19 cellular contexts compared by ENCODE assay signal in genomic region chr22:32693102-32693501, GRCh38.
"Had no signal": no experiment of that assay in that cellular context is flagged by ENCODE, and none has a peak within 500 bp of the region (broad histone marks: within the 10 kb centered on the region; RNA-seq: fewer than 3 reads in every experiment).

No MANE protein-coding gene starts in this region.

- H3K27me3 ChIP-seq: tibial nerve had no signal

- H3K9me3 Mint-ChIP-seq: dendritic cell treated with granulocyte-macrophage colony-stimulating factor and Interleukin-4, amounts not matched to agents 40 ng/mL and 50 ng/mL, for 4 days; effector memory CD8-positive, alpha-beta T cell had no signal

- FAIRE-seq: small intestine had no signal

- H3K4me1 Mint-ChIP-seq: memory B cell; naive thymus-derived CD8-positive, alpha-beta T cell had no signal

- H3K36me3 ChIP-seq: left ventricle myocardium inferior, tibial nerve had no signal

- H3K4me3 ChIP-seq: left ventricle myocardium inferior, tibial nerve had no signal

- DNase-seq: activated naive CD4-positive, alpha-beta T cell treated with Interleukin-2 at 50 U/mL for 16 hours; activated T-cell treated with anti-CD3 and anti-CD28 coated beads for 4 hours; anterior cingulate cortex; effector memory CD8-positive, alpha-beta T cell; kidney; left ventricle myocardium inferior; naive thymus-derived CD8-positive, alpha-beta T cell; occipital lobe; small intestine; stimulated activated CD4-positive, alpha-beta T cell treated with anti-CD3 and anti-CD28 coated beads, Interleukin-4, amount 100 ng/mL, for 4 hours; stimulated activated CD8-positive, alpha-beta memory T cell treated with anti-CD3 and anti-CD28 coated beads, Interleukin-4, amount 100 ng/mL, for 48 hours; stimulated activated naive CD4-positive, alpha-beta T cell treated with Interleukin-2 at 50 U/mL for 16 hours; substantia nigra; T-helper 1 cell; T1000 had no signal

- H3K27ac Mint-ChIP-seq: dendritic cell treated with granulocyte-macrophage colony-stimulating factor and Interleukin-4, amounts not matched to agents 40 ng/mL and 50 ng/mL, for 4 days; effector memory CD8-positive, alpha-beta T cell; memory B cell; naive thymus-derived CD8-positive, alpha-beta T cell had no signal

- H3K27ac ChIP-seq: left ventricle myocardium inferior, tibial nerve had no signal

- H3K4me1 ChIP-seq: left ventricle myocardium inferior had no signal

- ATAC-seq: activated CD4-positive, CD25-positive, alpha-beta regulatory T cell treated with anti-CD3 and anti-CD28 coated beads, Interleukin-2, amount 50 U/mL, for 24 hours; effector memory CD8-positive, alpha-beta T cell; naive thymus-derived CD8-positive, alpha-beta T cell had no signal

- H3K4me3 Mint-ChIP-seq: dendritic cell treated with granulocyte-macrophage colony-stimulating factor and Interleukin-4, amounts not matched to agents 40 ng/mL and 50 ng/mL, for 4 days; effector memory CD8-positive, alpha-beta T cell; memory B cell; naive thymus-derived CD8-positive, alpha-beta T cell had no signal
